9 cellular contexts compared by ENCODE assay signal in genomic region chr10:79495791-79496190, GRCh38.
"Had no signal": no experiment of that assay in that cellular context is flagged by ENCODE, and none has a peak within 500 bp of the region (broad histone marks: within the 10 kb centered on the region; RNA-seq: fewer than 3 reads in every experiment).

No MANE protein-coding gene starts in this region.

- H3K36me3 ChIP-seq: HAP-1 had no signal

- H3K9ac ChIP-seq: GM23248, KMS-11 had no signal

- H3K4me3 ChIP-seq: GM23248, HAP-1 had no signal

- H3K9me3 ChIP-seq: HAP-1 had no signal

- H3K4me2 ChIP-seq: KMS-11 had no signal

- DNase-seq: GM23248, GOT3, H7, HFFc6, IMR-90, KBM-7 had no signal

- H3K4me1 ChIP-seq: HAP-1 had no signal

- H2AFZ ChIP-seq: GM23248 had no signal

- H3K27ac ChIP-seq: GM23248, HL-60, KMS-11 had no signal
